In the genomic region with DNA sequence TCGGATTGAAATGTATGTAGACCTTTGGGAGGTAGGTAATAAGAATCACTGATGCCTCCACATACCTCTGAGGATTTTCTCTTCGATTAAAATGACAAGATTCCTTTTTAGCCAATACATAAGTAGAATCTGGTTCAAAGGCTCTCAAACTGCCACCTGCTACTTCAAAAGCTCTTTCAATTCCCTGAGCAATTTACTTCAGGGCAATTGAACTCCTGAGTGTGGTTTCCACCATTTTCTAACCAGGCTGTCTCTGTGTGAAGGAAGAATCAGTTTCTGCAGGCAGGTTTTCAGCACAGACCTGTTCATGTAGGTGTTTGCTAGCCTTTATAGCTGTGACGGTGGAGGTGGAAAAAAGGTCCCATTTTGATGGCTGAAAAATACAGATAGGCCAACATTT, we compare ENCODE assay signal across 32 cellular contexts. TPM values are rescaled to one million over a fixed set of nuclear protein-coding genes. Genes with fewer than 3 reads are reported as not detected.
"Had no signal": no experiment of that assay in that cellular context is flagged by ENCODE, and none has a peak within 500 bp of the region (broad histone marks: within the 10 kb centered on the region; RNA-seq: fewer than 3 reads in every experiment).

No MANE protein-coding gene starts in this region.

- FAIRE-seq: bronchial epithelial cell had no signal

- H3K4me3 ChIP-seq: ascending aorta, body of pancreas, MG63, SK-N-MC had no signal

- H3K4me3 Mint-ChIP-seq: activated CD4-positive, alpha-beta memory T cell treated with anti-CD3 and anti-CD28 coated beads for 36 hours; activated CD4-positive, alpha-beta T cell treated with anti-CD3 and anti-CD28 coated beads, Interleukin-2, amount 10 ng/mL, durations not matched to agents 7 days and 5 days; activated naive CD8-positive, alpha-beta T cell treated with anti-CD3 and anti-CD28 coated beads, Interleukin-2, amount 50 U/mL, for 24 hours; activated T-cell treated with anti-CD3 and anti-CD28 coated beads, Interleukin-2, amount 50 U/mL, for 4 hours had no signal

- H3K36me3 Mint-ChIP-seq: activated CD4-positive, alpha-beta memory T cell treated with anti-CD3 and anti-CD28 coated beads for 36 hours; activated naive CD4-positive, alpha-beta T cell treated with anti-CD3 and anti-CD28 coated beads, Interleukin-2, amount 50 U/mL, for 72 hours had no signal

- DNase-seq: activated CD4-positive, alpha-beta memory T cell treated with anti-CD3 and anti-CD28 coated beads for 36 hours; activated CD4-positive, alpha-beta T cell treated with anti-CD3 and anti-CD28 coated beads, Interleukin-2, amount 10 ng/mL, durations not matched to agents 7 days and 5 days; activated CD4-positive, CD25-positive, alpha-beta regulatory T cell; activated CD8-positive, alpha-beta memory T cell treated with anti-CD3 and anti-CD28 coated beads for 24 hours; activated effector memory CD4-positive, alpha-beta T cell treated with anti-CD3 and anti-CD28 coated beads, Interleukin-2, amount 50 U/mL, for 16 hours; activated naive CD4-positive, alpha-beta T cell treated with Interleukin-2 at 50 U/mL for 16 hours; activated naive CD8-positive, alpha-beta T cell treated with anti-CD3 and anti-CD28 coated beads, Interleukin-2, amount 50 U/mL, for 24 hours; activated T-cell treated with anti-CD3 and anti-CD28 coated beads, Interleukin-2, amount 50 U/mL, for 4 hours; amniotic stem cell; body of pancreas; central memory CD4-positive, alpha-beta T cell; MG63; MV-4-11; NCI-H1930; NCI-H2107; NCI-H2227 treated with DMSO at 0.1 percent for 48 hours; NCI-H446 treated with DMSO at 0.1 percent for 48 hours; NCI-H524 treated with DMSO at 0.1 percent for 48 hours; NCI-H748 treated with DMSO at 0.1 percent for 48 hours; NK-92 treated with Interleukin-12 subunit alpha and Interleukin-12 subunit beta, amount 100 ng/mL, for 24 hours; OCI-M1; RPMI8226; T-helper 1 cell had no signal

- H3K27ac ChIP-seq: ascending aorta, body of pancreas, SK-N-MC, VCaP had no signal

- H3K27me3 ChIP-seq: ascending aorta, body of pancreas, MG63 had no signal

- H3K9me3 Mint-ChIP-seq: activated CD4-positive, alpha-beta memory T cell treated with anti-CD3 and anti-CD28 coated beads for 36 hours; activated CD4-positive, alpha-beta T cell treated with anti-CD3 and anti-CD28 coated beads, Interleukin-2, amount 10 ng/mL, durations not matched to agents 7 days and 5 days; activated naive CD4-positive, alpha-beta T cell treated with anti-CD3 and anti-CD28 coated beads, Interleukin-2, amount 50 U/mL, for 72 hours; activated naive CD8-positive, alpha-beta T cell treated with anti-CD3 and anti-CD28 coated beads, Interleukin-2, amount 50 U/mL, for 24 hours; activated T-cell treated with anti-CD3 and anti-CD28 coated beads, Interleukin-2, amount 50 U/mL, for 4 hours had no signal

- H3K4me1 Mint-ChIP-seq: activated CD4-positive, alpha-beta T cell treated with anti-CD3 and anti-CD28 coated beads, Interleukin-2, amount 10 ng/mL, durations not matched to agents 7 days and 5 days; activated naive CD8-positive, alpha-beta T cell treated with anti-CD3 and anti-CD28 coated beads, Interleukin-2, amount 50 U/mL, for 24 hours had no signal

- H3K36me3 ChIP-seq: ascending aorta, MG63 had no signal

- H3K27ac Mint-ChIP-seq: activated CD4-positive, alpha-beta memory T cell treated with anti-CD3 and anti-CD28 coated beads for 36 hours; activated CD4-positive, alpha-beta T cell treated with anti-CD3 and anti-CD28 coated beads, Interleukin-2, amount 10 ng/mL, durations not matched to agents 7 days and 5 days; activated naive CD4-positive, alpha-beta T cell treated with anti-CD3 and anti-CD28 coated beads, Interleukin-2, amount 50 U/mL, for 72 hours; activated naive CD8-positive, alpha-beta T cell treated with anti-CD3 and anti-CD28 coated beads, Interleukin-2, amount 50 U/mL, for 24 hours had no signal

- H3K4me1 ChIP-seq: ascending aorta, body of pancreas had no signal

- H3K9me3 ChIP-seq: ascending aorta, body of pancreas, MG63 had no signal

- ATAC-seq: activated naive CD4-positive, alpha-beta T cell treated with anti-CD3 and anti-CD28 coated beads, Interleukin-2, amount 50 U/mL, for 72 hours; activated naive CD8-positive, alpha-beta T cell treated with anti-CD3 and anti-CD28 coated beads, Interleukin-2, amount 50 U/mL, for 24 hours; activated T-cell treated with anti-CD3 and anti-CD28 coated beads, Interleukin-2, amount 50 U/mL, for 4 hours; body of pancreas; Panc1; Right ventricle myocardium inferior had no signal

RNA-seq across cellular contexts. Expression of gene CDRT15, which starts 46.0 kb away (rescaled TPM):
- total RNA-seq: activated CD4-positive, alpha-beta memory T cell treated with anti-CD3 and anti-CD28 coated beads for 36 hours; activated CD4-positive, alpha-beta T cell treated with anti-CD3 and anti-CD28 coated beads, Interleukin-2, amount 10 ng/mL, durations not matched to agents 7 days and 5 days; activated naive CD4-positive, alpha-beta T cell treated with anti-CD3 and anti-CD28 coated beads, Interleukin-2, amount 50 U/mL, for 72 hours; activated T-cell treated with anti-CD3 and anti-CD28 coated beads, Interleukin-2, amount 50 U/mL, for 4 hours; ascending aorta; body of pancreas; bronchial epithelial cell; chondrocyte; Right ventricle myocardium inferior; T-helper 2 cell treated with Interferon-gamma antibody and Interleukin-4, amounts not matched to agents 100 ng/mL and 5 ng/mL, for 36 hours had no signal
